ENCODE assay signal across 9 cellular contexts in genomic region chr1:148432318-148432717, GRCh38. TPM values are rescaled to one million over a fixed set of nuclear protein-coding genes. Genes with fewer than 3 reads are reported as not detected.
"Had no signal": no experiment of that assay in that cellular context is flagged by ENCODE, and none has a peak within 500 bp of the region (broad histone marks: within the 10 kb centered on the region; RNA-seq: fewer than 3 reads in every experiment).

No MANE protein-coding gene starts in this region.

RNA-seq across cellular contexts. Expression of gene PPIAL4G, which starts 50.8 kb away (rescaled TPM):
- total RNA-seq: cardiac septum, foreskin keratinocyte, glomerular endothelial cell, kidney epithelial cell, lung microvascular endothelial cell, pulmonary artery endothelial cell, right cardiac atrium, SK-MEL-5, skeletal muscle tissue had no signal
- polyA plus RNA-seq: foreskin keratinocyte, right cardiac atrium had no signal
